In genomic region chr9:34526026-34526425, GRCh38 we compare ENCODE assay signal across 19 cellular contexts. TPM values are rescaled to one million over a fixed set of nuclear protein-coding genes. Genes with fewer than 3 reads are reported as not detected.
"Had no signal": no experiment of that assay in that cellular context is flagged by ENCODE, and none has a peak within 500 bp of the region (broad histone marks: within the 10 kb centered on the region; RNA-seq: fewer than 3 reads in every experiment).

No MANE protein-coding gene starts in this region.

- DNase-seq: KBM-7, MV-4-11, NCI-H1048, NCI-H1105, NCI-H1417, NCI-H1436 treated with DMSO at 0.1 percent for 48 hours, NCI-H1694, NCI-H187 treated with DMSO at 0.1 percent for 48 hours, NCI-H2029 treated with DMSO at 0.1 percent for 48 hours, NCI-H2171 treated with DMSO at 0.1 percent for 48 hours, NCI-H345, NCI-H526, Right ventricle myocardium superior, RPMI8226, SIG-M5 had no signal

- H3K27ac ChIP-seq: SJSA1, SK-N-MC had no signal

- H3K4me1 ChIP-seq: SJSA1 had no signal

- H3K36me3 ChIP-seq: SJSA1 had no signal

- H3K9me3 ChIP-seq: SJSA1 had no signal

- H3K4me3 ChIP-seq: SJSA1, SK-N-MC had no signal

RNA-seq across cellular contexts. Expression of gene ENHO, which starts 3.2 kb away (rescaled TPM):
- total RNA-seq: MCF 10A, NCI-H460, SJSA1 had no signal
